In the genomic region with DNA sequence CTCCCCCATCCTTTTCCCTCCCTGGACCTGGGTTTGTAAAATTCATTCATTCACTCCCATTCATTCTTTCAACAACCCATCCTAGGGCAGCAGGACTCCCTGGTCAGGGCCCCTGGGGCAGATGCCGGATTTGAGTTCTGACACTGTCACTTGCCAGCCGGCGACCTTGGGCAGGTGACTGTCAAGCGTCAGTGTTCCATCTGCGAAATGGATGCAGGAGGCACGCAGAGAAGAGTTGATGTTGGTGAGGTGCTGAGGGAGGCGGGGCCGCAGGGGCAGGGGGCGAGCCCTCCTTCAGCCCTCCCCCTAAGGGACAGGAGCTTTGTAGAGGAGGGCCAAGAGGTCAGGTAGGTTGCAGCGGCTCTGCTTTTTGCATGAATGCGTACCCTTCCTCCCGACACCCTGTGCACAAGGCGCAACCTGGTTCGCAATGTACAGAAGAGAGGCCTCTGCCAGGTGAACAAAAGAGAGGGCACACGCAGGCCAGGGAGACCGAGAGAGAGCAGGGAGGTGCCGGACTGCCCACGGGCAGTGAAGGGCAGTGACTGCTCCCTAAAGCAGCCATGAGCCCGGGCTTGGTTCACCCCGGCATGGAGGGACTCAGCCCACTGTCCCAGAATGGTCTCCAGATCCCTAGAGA, we compare ENCODE assay signal across 9 cellular contexts.
A peak's percentile ranks its signal among the peaks of the same experiment; 100 is the strongest.
DNase-seq lines count a peak whose midpoint lies in the region; ATAC-seq lines count a peak whose summit lies in the region.
"Had no signal": no experiment of that assay in that cellular context is flagged by ENCODE, and none has a peak within 500 bp of the region (broad histone marks: within the 10 kb centered on the region; RNA-seq: fewer than 3 reads in every experiment).

No MANE protein-coding gene starts in this region.

- ATAC-seq in T-cell (replicated peaks in 1 of 4), result peak in 3 of 4 experiments; percentile 8 to 23 (median 12)
- no peak for ATAC-seq in effector memory CD8-positive, alpha-beta T cell (replicated peaks)
- ATAC-seq in GM21381 (IDR thresholded peaks at IDR 0.05; ENCODE audit: unreplicated experiment), result no peak

- POLR2A ChIA-PET in T-cell (lab: Charles Lee), result no interaction called here

- peaks cover 52 to 63% of the 10 kb centered on the region in 2 donors for H3K27me3 Mint-ChIP-seq in T-cell
- H3K27me3 Mint-ChIP-seq in effector memory CD8-positive, alpha-beta T cell, result peaks cover 65 to 89% of the 10 kb centered on the region in 2 donors

- H3K4me3 ChIP-seq in iPS DF 6.9 (ENCODE audit: low read length), result peak overlapping the region; percentile 13; the same call in 1 of the 2 replicates
- peak overlapping the region in 1 of 3 donors; percentile 61 for H3K4me3 ChIP-seq in skeletal muscle tissue (ENCODE audit: low read length in 3 of 3)

- no peaks in the 10 kb centered on the region for H3K36me3 Mint-ChIP-seq in T-cell
- H3K36me3 Mint-ChIP-seq in effector memory CD8-positive, alpha-beta T cell (ENCODE audit: insufficient read depth), result no peaks in the 10 kb centered on the region

- H3K27me3 ChIP-seq in iPS DF 6.9 (ENCODE audit: control insufficient read depth, insufficient read depth, low read length) (no peaks in the 10 kb centered on the region), skeletal muscle tissue (ENCODE audit: control insufficient read depth in 3 of 3, insufficient read depth in 3 of 3, low read length in 3 of 3) (peaks cover 12 to 32% (median 30%) of the 10 kb centered on the region in 3 donors)

- no CpG with 5 or more reads among the region's 20 CpGs for WGBS in iPS DF 6.9 (ENCODE audit: insufficient coverage, insufficient read length)

- H3K4me1 Mint-ChIP-seq in T-cell, result peaks cover 10 to 15% (median 10%) of the 10 kb centered on the region in 3 donors
- peaks cover 5 to 10% of the 10 kb centered on the region in 2 donors for H3K4me1 Mint-ChIP-seq in effector memory CD8-positive, alpha-beta T cell (ENCODE audit: low read depth in 2 of 2)

- peak; percentile 51 for DNase-seq in activated CD8-positive, alpha-beta memory T cell treated with anti-CD3 and anti-CD28 coated beads, Interleukin-2, amount 50 U/mL, for 48 hours
- no peak for DNase-seq in activated CD8-positive, alpha-beta memory T cell treated with anti-CD3 and anti-CD28 coated beads, Interleukin-2, amount 50 U/mL, for 4 hours
- DNase-seq in T-cell (peak in 1 of 34 experiments; percentile 5), iPS DF 6.9 (ENCODE audit: low read depth, low spot score) (no peak), mucosa of gallbladder (ENCODE audit: low spot score) (no peak)
- no peak for DNase-seq in effector memory CD8-positive, alpha-beta T cell
- DNase-seq: NCI-H1092 had no signal

- no peaks in the 10 kb centered on the region; the same call in 1 of the 2 replicates for H3K4me1 ChIP-seq in iPS DF 6.9 (ENCODE audit: control insufficient read depth, insufficient read depth, low read length)
- H3K4me1 ChIP-seq in skeletal muscle tissue (ENCODE audit: control insufficient read depth in 3 of 3, insufficient read depth in 3 of 3, low read length in 3 of 3), result no peaks in the 10 kb centered on the region

- H3K36me3 ChIP-seq in iPS DF 6.9 (ENCODE audit: control insufficient read depth, insufficient read depth, low read length), result no peaks in the 10 kb centered on the region
- no peaks in the 10 kb centered on the region for H3K36me3 ChIP-seq in skeletal muscle tissue (ENCODE audit: control insufficient read depth in 3 of 3, insufficient read depth in 3 of 3, low read length in 3 of 3)

- H3K27ac Mint-ChIP-seq in T-cell, result no peak overlapping the region
- no peak overlapping the region for H3K27ac Mint-ChIP-seq in effector memory CD8-positive, alpha-beta T cell

- H3K27ac ChIP-seq in iPS DF 6.9 (ENCODE audit: low read length) (no peak overlapping the region), skeletal muscle tissue (ENCODE audit: low read depth, low read length) (no peak overlapping the region)

- CTCF ChIA-PET in T-cell (lab: Charles Lee), result interaction anchor here (0.9 to 1.0 kb wide), 2 partner anchors 16 to 135 kb away, joined by 3 read pairs; no protein-coding TSS in a partner anchor

- H3K9me3 ChIP-seq in iPS DF 6.9 (ENCODE audit: control insufficient read depth, insufficient read depth, low read length), result no peaks in the 10 kb centered on the region
- H3K9me3 ChIP-seq in skeletal muscle tissue (ENCODE audit: control insufficient read depth in 3 of 3, low read length in 3 of 3), result no peaks in the 10 kb centered on the region

- H3K9ac ChIP-seq in skeletal muscle tissue (ENCODE audit: low read depth in 1 of 3, low read length in 3 of 3), result peak overlapping the region in 2 of 3 donors; percentile 45 to 57

- H3K9me3 Mint-ChIP-seq in T-cell, result no peaks in the 10 kb centered on the region
- peaks cover 0 to under 1% of the 10 kb centered on the region in 2 donors for H3K9me3 Mint-ChIP-seq in effector memory CD8-positive, alpha-beta T cell

- peak overlapping the region in 1 of 3 donors; percentile 58 for H3K4me3 Mint-ChIP-seq in T-cell
- H3K4me3 Mint-ChIP-seq in effector memory CD8-positive, alpha-beta T cell, result peak overlapping the region in 1 of 2 donors; percentile 3

Comparison
In these comparisons a context has a peak if more than half of its experiments do, and no peak if none do; other contexts are left out.
1. ATAC-seq: peak in T-cell (3 of 4); none in effector memory CD8-positive, alpha-beta T cell (single experiment) and GM21381 (single experiment).